ENCODE assay signal across 13 cellular contexts in genomic region chr5:38257236-38258036, GRCh38. TPM values are rescaled to one million over a fixed set of nuclear protein-coding genes. Genes with fewer than 3 reads are reported as not detected.
DNase-seq lines count a peak whose midpoint lies in the region; ATAC-seq and TF ChIP-seq lines count a peak whose summit lies in the region.
"Had no signal": no experiment of that assay in that cellular context is flagged by ENCODE, and none has a peak within 500 bp of the region (broad histone marks: within the 10 kb centered on the region; RNA-seq: fewer than 3 reads in every experiment).

No MANE protein-coding gene starts in this region.

- ATAC-seq in GM23338, result peak; percentile 58
- ATAC-seq in activated CD8-positive, alpha-beta T cell treated with anti-CD3 and anti-CD28 coated beads, Interleukin-2, amount 10 ng/mL, durations not matched to agents 7 days and 5 days, result no peak
- no peak for ATAC-seq in GM21423 (IDR thresholded peaks at IDR 0.05; ENCODE audit: unreplicated experiment)

- CTCF ChIA-PET in activated CD8-positive, alpha-beta T cell treated with anti-CD3 and anti-CD28 coated beads, Interleukin-2, amount 10 ng/mL, durations not matched to agents 7 days and 5 days (lab: Charles Lee), result interaction anchor here (1.1 kb wide), 1 partner anchor 9 kb away, joined by 3 read pairs; no protein-coding TSS in a partner anchor

- H2AFZ ChIP-seq in GM23338, result peak overlapping the region; percentile 99

- peak overlapping the region; percentile 95 for H3K4me2 ChIP-seq in GM23338

- H3K36me3 ChIP-seq in GM23338 (ENCODE audit: insufficient read depth) (no peaks in the 10 kb centered on the region), iPS-20b (ENCODE audit: insufficient read depth, low read depth, low read length) (no peaks in the 10 kb centered on the region)

- H3K4me1 Mint-ChIP-seq in GM23338, result peaks cover 18% of the 10 kb centered on the region
- H3K4me1 Mint-ChIP-seq in brain, result peaks cover 24% of the 10 kb centered on the region
- peaks cover 2% of the 10 kb centered on the region for H3K4me1 Mint-ChIP-seq in activated CD8-positive, alpha-beta T cell treated with anti-CD3 and anti-CD28 coated beads, Interleukin-2, amount 10 ng/mL, durations not matched to agents 7 days and 5 days (ENCODE audit: low read depth)

- H3K27me3 Mint-ChIP-seq in GM23338 (ENCODE audit: insufficient read depth, low read depth, poor library complexity) (peaks cover 49% of the 10 kb centered on the region), brain (peaks cover 92% of the 10 kb centered on the region)
- H3K27me3 Mint-ChIP-seq in activated CD8-positive, alpha-beta T cell treated with anti-CD3 and anti-CD28 coated beads, Interleukin-2, amount 10 ng/mL, durations not matched to agents 7 days and 5 days (ENCODE audit: low read depth), result peaks cover 53% of the 10 kb centered on the region

- H3K9ac ChIP-seq in iPS-20b (ENCODE audit: low read depth, low read length), result no peak overlapping the region

- H3K27me3 ChIP-seq in GM23338 (ENCODE audit: insufficient read depth), result peaks cover 84% of the 10 kb centered on the region
- H3K27me3 ChIP-seq in iPS-20b (ENCODE audit: insufficient read depth, low read length), result peaks cover 91% of the 10 kb centered on the region

- H3K36me3 Mint-ChIP-seq in GM23338 (ENCODE audit: low read depth) (no peaks in the 10 kb centered on the region), brain (no peaks in the 10 kb centered on the region)
- H3K36me3 Mint-ChIP-seq in activated CD8-positive, alpha-beta T cell treated with anti-CD3 and anti-CD28 coated beads, Interleukin-2, amount 10 ng/mL, durations not matched to agents 7 days and 5 days (ENCODE audit: low read depth), result no peaks in the 10 kb centered on the region

- H3K27ac Mint-ChIP-seq in GM23338 (no peak overlapping the region), brain (peak overlapping the region in 1 of 5 experiments; percentile 29)
- no peak overlapping the region for H3K27ac Mint-ChIP-seq in activated CD8-positive, alpha-beta T cell treated with anti-CD3 and anti-CD28 coated beads, Interleukin-2, amount 10 ng/mL, durations not matched to agents 7 days and 5 days
- H3K27ac Mint-ChIP-seq: activated CD4-positive, alpha-beta memory T cell treated with anti-CD3 and anti-CD28 coated beads, Interleukin-2, amount 10 ng/mL, durations not matched to agents 7 days and 5 days had no signal

- POLR2A ChIA-PET in activated CD8-positive, alpha-beta T cell treated with anti-CD3 and anti-CD28 coated beads, Interleukin-2, amount 10 ng/mL, durations not matched to agents 7 days and 5 days (lab: Charles Lee), result no interaction called here

- H3K4me1 ChIP-seq in GM23338 (ENCODE audit: insufficient read depth), result peaks cover 13% of the 10 kb centered on the region
- H3K4me1 ChIP-seq in iPS-20b (ENCODE audit: insufficient read depth, low read length), result peaks cover 7% of the 10 kb centered on the region

- 0 out of 2 replicates have a peak, but pooled peaks cover 4% of the 10 kb centered on the region for H4K20me1 ChIP-seq in GM23338 (replicated peaks; ENCODE audit: insufficient read depth)

- H3K4me3 Mint-ChIP-seq in GM23338, result peak overlapping the region; percentile 79
- H3K4me3 Mint-ChIP-seq in brain, result peak overlapping the region; percentile 66 to 93 (median 89)
- no peak overlapping the region for H3K4me3 Mint-ChIP-seq in activated CD8-positive, alpha-beta T cell treated with anti-CD3 and anti-CD28 coated beads, Interleukin-2, amount 10 ng/mL, durations not matched to agents 7 days and 5 days
- H3K4me3 Mint-ChIP-seq: activated CD4-positive, alpha-beta memory T cell treated with anti-CD3 and anti-CD28 coated beads, Interleukin-2, amount 10 ng/mL, durations not matched to agents 7 days and 5 days had no signal

- H3K9me3 ChIP-seq in iPS-20b (ENCODE audit: insufficient read depth, low read depth, low read length), result peaks cover 7% of the 10 kb centered on the region; the same call in 1 of the 2 replicates

- H3F3A ChIP-seq in GM23338 (replicated peaks; ENCODE audit: low read depth), result peaks cover 4% of the 10 kb centered on the region; the same call in 1 of the 2 replicates

- 0 out of 3 replicates have a peak, but pooled peaks cover 5% of the 10 kb centered on the region for H3K9me3 Mint-ChIP-seq in GM23338
- peaks cover 0 to 18% (median 6%) of the 10 kb centered on the region in 5 experiments for H3K9me3 Mint-ChIP-seq in brain
- H3K9me3 Mint-ChIP-seq in activated CD8-positive, alpha-beta T cell treated with anti-CD3 and anti-CD28 coated beads, Interleukin-2, amount 10 ng/mL, durations not matched to agents 7 days and 5 days (ENCODE audit: insufficient read depth), result no peaks in the 10 kb centered on the region
- H3K9me3 Mint-ChIP-seq: activated CD4-positive, alpha-beta memory T cell treated with anti-CD3 and anti-CD28 coated beads, Interleukin-2, amount 10 ng/mL, durations not matched to agents 7 days and 5 days had no signal

- no peak for TF ChIP-seq CTCF in GM23338 (conservative IDR thresholded peaks at IDR 0.05; ENCODE audit: low read depth in 2 of 2)
- TF ChIP-seq CTCF in brain (conservative IDR thresholded peaks at IDR 0.05), result no peak

- H3K4me3 ChIP-seq in GM23338 (peak overlapping the region; percentile 91), iPS-20b (ENCODE audit: low read length) (peak overlapping the region; percentile 68)

- no peak overlapping the region for H3K27ac ChIP-seq in GM23338 (ENCODE audit: low read depth)
- no peak overlapping the region for H3K27ac ChIP-seq in iPS-20b (ENCODE audit: low read length)
- H3K27ac ChIP-seq: C4-2B had no signal

- H3K79me2 ChIP-seq in GM23338 (replicated peaks; ENCODE audit: insufficient read depth), result no peaks in the 10 kb centered on the region

- no peaks in the 10 kb centered on the region for H3K9me2 ChIP-seq in GM23338 (ENCODE audit: insufficient read depth)

- peak; percentile 46 for DNase-seq in GM23338 (ENCODE audit: low spot score)
- DNase-seq in retina, result peak; percentile 52
- no peak for DNase-seq in activated CD8-positive, alpha-beta T cell treated with anti-CD3 and anti-CD28 coated beads, Interleukin-2, amount 10 ng/mL, durations not matched to agents 7 days and 5 days
- no peak for DNase-seq in NCI-H1092 (lab: John Stamatoyannopoulos, UW)
- DNase-seq in SKM-1 treated with dmso at 0.1 percent for 144 hours (lab: John Stamatoyannopoulos, UW; ENCODE audit: unreplicated experiment), result no peak
- DNase-seq: activated CD4-positive, alpha-beta memory T cell treated with anti-CD3 and anti-CD28 coated beads, Interleukin-2, amount 10 ng/mL, durations not matched to agents 7 days and 5 days; MV-4-11; NCI-H526 treated with DMSO at 0.1 percent for 48 hours had no signal

TF ChIP-seq in GM23338, 12 proteins besides CTCF, POLR2A, EP300 and RAD21 (continues in another document):
- TF ChIP-seq JUNB (IDR thresholded peaks at IDR 0.05; ENCODE audit: unreplicated experiment) (no peak), ZNF331 (CRISPR knock-in tag; IDR thresholded peaks at IDR 0.05; ENCODE audit: low read depth) (no peak), EZH2phosphoT487 (IDR thresholded peaks at IDR 0.05; ENCODE audit: unreplicated experiment) (no peak)

RNA-seq across cellular contexts. Expression of gene EGFLAM, which starts 0.9 kb away (rescaled TPM):
- total RNA-seq in GM23338 (2014; rRNA removed; shearing (Covaris generic)), result 0.50 and 1.9 TPM in 2 replicates
- polyA plus RNA-seq in GM23338 (2016; fragmentation: Nextera tagmentation; extraction: Ambion mirVana), result 0.24 TPM in 1 of 2 replicates, not detected in the other
- 1.9 TPM for polyA plus RNA-seq in brain (ENCODE audit: insufficient read depth, low read depth, low replicate concordance)
- total RNA-seq in activated CD8-positive, alpha-beta T cell treated with anti-CD3 and anti-CD28 coated beads, Interleukin-2, amount 10 ng/mL, durations not matched to agents 7 days and 5 days, result not detected
- total RNA-seq: activated CD4-positive, alpha-beta memory T cell treated with anti-CD3 and anti-CD28 coated beads, Interleukin-2, amount 10 ng/mL, durations not matched to agents 7 days and 5 days had no signal
- polyA plus RNA-seq: keratinocyte had no signal

Comparison
In these comparisons a context has a peak if more than half of its experiments do, and no peak if none do; other contexts are left out.
1. DNase-seq: peak in GM23338 (single experiment) and retina (single experiment); none in activated CD8-positive, alpha-beta T cell treated with anti-CD3 and anti-CD28 coated beads, Interleukin-2, amount 10 ng/mL, durations not matched to agents 7 days and 5 days (single experiment), NCI-H1092 (single experiment) and SKM-1 treated with dmso at 0.1 percent for 144 hours (single experiment).